ENCODE assay signal across 7 cellular contexts in the genomic region with DNA sequence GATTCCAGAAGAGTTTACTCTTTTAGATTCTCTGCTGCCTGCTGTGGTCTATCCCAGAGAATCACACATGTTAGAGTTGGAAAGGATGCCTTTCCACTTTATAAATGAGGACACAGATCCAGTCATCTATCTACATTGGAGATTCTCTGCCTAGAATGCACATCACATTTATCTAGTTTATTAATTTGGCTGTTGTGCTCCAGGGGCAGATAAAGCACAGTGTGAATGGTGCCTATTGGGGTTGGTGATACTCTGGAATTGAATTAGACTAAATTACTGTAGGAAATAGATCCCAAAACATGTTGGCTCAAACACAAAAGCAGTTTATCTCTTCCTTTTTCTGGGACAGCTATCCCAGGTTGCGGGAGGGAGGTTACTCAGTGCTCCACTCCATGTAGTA. TPM values are rescaled to one million over a fixed set of nuclear protein-coding genes. Genes with fewer than 3 reads are reported as not detected.
"Had no signal": no experiment of that assay in that cellular context is flagged by ENCODE, and none has a peak within 500 bp of the region (broad histone marks: within the 10 kb centered on the region; RNA-seq: fewer than 3 reads in every experiment).

No MANE protein-coding gene starts in this region.

- ATAC-seq: HepG2, K562 had no signal

- H3K27ac ChIP-seq: HL-60 had no signal

- H3K4me3 ChIP-seq: K562 had no signal

- DNase-seq: IMR-90 had no signal

- H3K27ac Mint-ChIP-seq: IgD-negative memory B cell had no signal

- H3K4me3 Mint-ChIP-seq: IgD-negative memory B cell had no signal

- H3K4me1 Mint-ChIP-seq: IgD-negative memory B cell had no signal

RNA-seq across cellular contexts. Expression of a gene that starts 14.9 kb away (rescaled TPM):
- total RNA-seq: HepG2, HT-29, IMR-90, K562 had no signal
- polyA plus RNA-seq: HepG2, IgD-negative memory B cell, IMR-90, K562 had no signal

RNA-seq across cellular contexts. Expression of a gene that starts 52.9 kb away (rescaled TPM):
- total RNA-seq: HepG2, HT-29, HT1080, IMR-90, K562 had no signal
- polyA plus RNA-seq: HepG2, IgD-negative memory B cell, IMR-90, K562 had no signal
